In genomic region chr6:149108398-149109100, GRCh38 we compare ENCODE assay signal across 22 cellular contexts.
DNase-seq lines count a peak whose midpoint lies in the region; ATAC-seq, FAIRE-seq and TF ChIP-seq lines count a peak whose summit lies in the region.
"Had no signal": no experiment of that assay in that cellular context is flagged by ENCODE, and none has a peak within 500 bp of the region (broad histone marks: within the 10 kb centered on the region; RNA-seq: fewer than 3 reads in every experiment).

No MANE protein-coding gene starts in this region.

- H3K36me3 ChIP-seq in HepG2 (replicated peaks in 1 of 2; ENCODE audit: control insufficient read depth in 1 of 2, insufficient read depth in 2 of 2, low read length in 2 of 2) (no peaks in the 10 kb centered on the region), right lobe of liver (no peaks in the 10 kb centered on the region), K562 (ENCODE audit: control insufficient read depth, insufficient read depth, low read length) (no peaks in the 10 kb centered on the region), vagina (no peaks in the 10 kb centered on the region)
- H3K36me3 ChIP-seq: breast epithelium had no signal

- H3K9me1 ChIP-seq in K562 (ENCODE audit: control insufficient read depth, insufficient read depth, low read length), result no peaks in the 10 kb centered on the region

- H4K20me1 ChIP-seq in HepG2 (ENCODE audit: insufficient read depth, low read length) (no peaks in the 10 kb centered on the region), K562 (replicated peaks; ENCODE audit: control insufficient read depth, insufficient read depth, low read length) (no peaks in the 10 kb centered on the region)

- CTCF ChIA-PET in HepG2 (lab: Yijun Ruan, JAX; ENCODE audit: low intra/inter-chr PET ratio, low total read pairs) (no interaction called here), K562 (lab: Yijun Ruan, JAX; ENCODE audit: low intra/inter-chr PET ratio) (no interaction called here), Calu3 (lab: Charles Lee) (no interaction called here)

- no peak overlapping the region for H3K4me3 Mint-ChIP-seq in Calu3 (ENCODE audit: low read depth, unreplicated experiment)
- H3K4me3 Mint-ChIP-seq: activated B cell treated with CpG ODN at 0.5 μM for 24 hours; activated naive CD8-positive, alpha-beta T cell treated with anti-CD3 and anti-CD28 coated beads, Interleukin-2, amount 50 U/mL, for 24 hours had no signal

- no peaks in the 10 kb centered on the region for H3K4me1 Mint-ChIP-seq in Calu3 (ENCODE audit: low read depth, unreplicated experiment)

- H3K27me3 ChIP-seq in HepG2 (ENCODE audit: control insufficient read depth in 1 of 2, insufficient read depth in 2 of 2, low read length in 2 of 2), result peaks cover 0 to 8% of the 10 kb centered on the region in 2 experiments; a peak in 2 of 5 replicates
- no peaks in the 10 kb centered on the region for H3K27me3 ChIP-seq in right lobe of liver
- H3K27me3 ChIP-seq in K562 (ENCODE audit: control insufficient read depth in 2 of 2, insufficient read depth in 2 of 2, low read length in 2 of 2), result no peaks in the 10 kb centered on the region
- no peaks in the 10 kb centered on the region for H3K27me3 ChIP-seq in layer of hippocampus (ENCODE audit: control insufficient read depth, insufficient read depth, low read length)
- H3K27me3 ChIP-seq in vagina, result no peaks in the 10 kb centered on the region
- H3K27me3 ChIP-seq: breast epithelium had no signal

- H3K27ac ChIP-seq in HepG2 (ENCODE audit: extremely low read length, insufficient read depth, low read length) (no peak overlapping the region), right lobe of liver (no peak overlapping the region), K562 (ENCODE audit: extremely low read depth, low read depth, low read length) (no peak overlapping the region), layer of hippocampus (ENCODE audit: low read depth, low read length) (peak overlapping the region; percentile 62), vagina (no peak overlapping the region)
- H3K27ac ChIP-seq: RWPE1 had no signal

- peaks cover 2% of the 10 kb centered on the region for H3K9me3 Mint-ChIP-seq in Calu3 (ENCODE audit: low read depth, unreplicated experiment)
- H3K9me3 Mint-ChIP-seq: activated B cell treated with CpG ODN at 0.5 μM for 24 hours; activated naive CD8-positive, alpha-beta T cell treated with anti-CD3 and anti-CD28 coated beads, Interleukin-2, amount 50 U/mL, for 24 hours had no signal

- H3K9ac ChIP-seq in HepG2 (ENCODE audit: insufficient read depth, low read depth, low read length), result no peak overlapping the region
- peak overlapping the region in 1 of 2 experiments; percentile 66; a peak in 1 of 4 replicates for H3K9ac ChIP-seq in K562 (ENCODE audit: insufficient read depth in 1 of 2, low read depth in 2 of 2, low read length in 2 of 2)

- intact Hi-C loops in HepG2 (cut with micrococcal nuclease; ENCODE audit: unreplicated experiment) (no loop called here), right lobe of liver (cut with DNase I) (no loop called here), K562 (cut with micrococcal nuclease) (no loop called here), Calu3 (cut with micrococcal nuclease; ENCODE audit: unreplicated experiment) (no loop called here), vagina (cut with DNase I) (no loop called here)

- TF ChIP-seq EP300 in HepG2 (IDR thresholded peaks at IDR 0.05; ENCODE audit: low read depth in 2 of 2, low read length in 2 of 2), result no peak
- no peak for TF ChIP-seq EP300 in HepG2 (CRISPR knock-in tag; IDR thresholded peaks at IDR 0.05; ENCODE audit: borderline replicate concordance)
- no peak for TF ChIP-seq EP300 in K562 (IDR thresholded peaks at IDR 0.05; ENCODE audit: low read length)

- H3K4me2 ChIP-seq in HepG2 (ENCODE audit: low read depth, low read length) (no peak overlapping the region), K562 (ENCODE audit: insufficient read depth, low read length) (no peak overlapping the region)
- H3K4me2 ChIP-seq: smooth muscle cell had no signal

- ATAC-seq in HepG2 (peak; percentile 51; the same call in 1 of the 3 replicates), right lobe of liver (no peak), K562 (peak; percentile 69)
- ATAC-seq: activated naive CD8-positive, alpha-beta T cell treated with anti-CD3 and anti-CD28 coated beads, Interleukin-2, amount 50 U/mL, for 24 hours had no signal

- H3K9me3 ChIP-seq in HepG2 (ENCODE audit: low read length), result no peaks in the 10 kb centered on the region
- H3K9me3 ChIP-seq in right lobe of liver, result no peaks in the 10 kb centered on the region
- peaks cover 6% of the 10 kb centered on the region; the same call in 1 of the 2 replicates for H3K9me3 ChIP-seq in K562 (replicated peaks; ENCODE audit: control insufficient read depth, insufficient read depth, low read depth, low read length)
- H3K9me3 ChIP-seq in vagina, result no peaks in the 10 kb centered on the region
- H3K9me3 ChIP-seq: breast epithelium had no signal

- TF ChIP-seq CTCF in HepG2 (CRISPR knock-in tag; IDR thresholded peaks at IDR 0.05), result no peak
- no peak for TF ChIP-seq CTCF in right lobe of liver (IDR thresholded peaks at IDR 0.05)
- no peak for TF ChIP-seq CTCF in K562 (IDR thresholded peaks at IDR 0.05 in 2 of 3, conservative IDR thresholded peaks at IDR 0.05 in 1 of 3; ENCODE audit: insufficient read depth in 2 of 3, low read depth in 1 of 3, low read length in 3 of 3)
- no peak for TF ChIP-seq CTCF in Calu3 (IDR thresholded peaks at IDR 0.05; ENCODE audit: unreplicated experiment)
- TF ChIP-seq CTCF in vagina (IDR thresholded peaks at IDR 0.05), result no peak

- FAIRE-seq in HepG2 (lab: Jason Lieb, UNC), result no peak
- FAIRE-seq in K562 (lab: Jason Lieb, UNC), result peak; percentile 49

- TF ChIP-seq RAD21 in HepG2 (CRISPR knock-in tag; IDR thresholded peaks at IDR 0.05) (no peak), K562 (CRISPR knock-in tag; conservative IDR thresholded peaks at IDR 0.05 in 1 of 2, IDR thresholded peaks at IDR 0.05 in 1 of 2) (no peak)

- POLR2A ChIA-PET in HepG2 (lab: Yijun Ruan, JAX) (no interaction called here), K562 (lab: Yijun Ruan, JAX) (interaction anchor here (1.5 to 1.8 kb wide), 3 partner anchors 9 to 11 kb away, joined by 3 to 8 read pairs (median 6); no protein-coding TSS in a partner anchor)

- in situ Hi-C loops in HepG2 (cut with HindIII; ENCODE audit: extremely low pct_ligation_motif_present, low pct_unique_long_range_greater_than_20kb), result no loop called here
- in situ Hi-C loops in K562 (cut with MboI), result no loop called here

- H3K27me3 Mint-ChIP-seq in Calu3 (ENCODE audit: unreplicated experiment), result no peaks in the 10 kb centered on the region
- H3K27me3 Mint-ChIP-seq: activated B cell treated with CpG ODN at 0.5 μM for 24 hours; activated naive CD8-positive, alpha-beta T cell treated with anti-CD3 and anti-CD28 coated beads, Interleukin-2, amount 50 U/mL, for 24 hours had no signal

- TF ChIP-seq POLR2A in HepG2 (IDR thresholded peaks at IDR 0.05; ENCODE audit: insufficient read depth in 1 of 2, low read depth in 2 of 2, low read length in 2 of 2) (no peak), right lobe of liver (IDR thresholded peaks at IDR 0.05) (no peak), K562 (conservative IDR thresholded peaks at IDR 0.05) (no peak), erythroblast (IDR thresholded peaks at IDR 0.05; ENCODE audit: low read length) (no peak), vagina (IDR thresholded peaks at IDR 0.05) (no peak)

- no peak overlapping the region for H3K27ac Mint-ChIP-seq in Calu3 (ENCODE audit: unreplicated experiment)
- H3K27ac Mint-ChIP-seq: activated B cell treated with CpG ODN at 0.5 μM for 24 hours; activated naive CD8-positive, alpha-beta T cell treated with anti-CD3 and anti-CD28 coated beads, Interleukin-2, amount 50 U/mL, for 24 hours had no signal

- H3K79me2 ChIP-seq in HepG2 (ENCODE audit: insufficient read depth, low read length), result no peaks in the 10 kb centered on the region
- H3K79me2 ChIP-seq in K562 (ENCODE audit: control insufficient read depth, insufficient read depth, low read length), result no peaks in the 10 kb centered on the region

- DNase-seq in HepG2 (ENCODE audit: low spot score), result no peak
- DNase-seq in right lobe of liver, result no peak
- no peak for DNase-seq in K562 (ENCODE audit: extremely low read depth in 1 of 4, low spot score in 3 of 4)
- DNase-seq in Calu3, result no peak
- no peak for DNase-seq in erythroblast (lab: John Stamatoyannopoulos, UW)
- DNase-seq in vagina (ENCODE audit: extremely low spot score in 2 of 2), result no peak
- DNase-seq: ACHN; activated B cell treated with CpG ODN at 0.5 μM for 24 hours; activated gamma-delta T cell; activated naive CD8-positive, alpha-beta T cell treated with anti-CD3 and anti-CD28 coated beads, Interleukin-2, amount 50 U/mL, for 24 hours; GOT3; mammary epithelial cell; NCI-H1105; NCI-H2029 treated with DMSO at 0.1 percent for 48 hours; NCI-H226; NCI-H774; stimulated activated CD4-positive, alpha-beta T cell treated with anti-CD3 and anti-CD28 coated beads, Interleukin-2, amount 100 ng/mL, for 24 hours; T1000 had no signal

- BruUV-seq in HepG2 (replicated peaks; lab: Mats Ljungman, UMichigan) (no TSS peak), K562 (replicated peaks; lab: Mats Ljungman, UMichigan) (no TSS peak), Calu3 (replicated peaks; lab: Mats Ljungman, UMichigan) (no TSS peak)

- no peaks in the 10 kb centered on the region for H3K36me3 Mint-ChIP-seq in Calu3 (ENCODE audit: insufficient read depth, unreplicated experiment)

- WGBS in HepG2 (ENCODE audit: low lambda C conversion rate), result 18% methylated on average over 6 of the region's 6 CpGs
- WGBS in right lobe of liver (ENCODE audit: insufficient coverage, low coverage, low lambda C conversion rate, missing lambda C conversion rate), result 83% methylated on average over 3 of the region's 6 CpGs
- 35% methylated on average over 6 of the region's 6 CpGs for whole genome bisulfite sequencing in K562 (ENCODE audit: insufficient coverage, low coverage, missing lambda C conversion rate)

- no peak overlapping the region for H3K4me3 ChIP-seq in HepG2 (replicated peaks in 1 of 3; ENCODE audit: insufficient read depth in 1 of 3, low read depth in 2 of 3, low read length in 3 of 3)
- no peak overlapping the region for H3K4me3 ChIP-seq in right lobe of liver
- H3K4me3 ChIP-seq in K562, result no peak overlapping the region
- no peak overlapping the region for H3K4me3 ChIP-seq in vagina
- H3K4me3 ChIP-seq: breast epithelium, smooth muscle cell had no signal

- H2AFZ ChIP-seq in HepG2 (ENCODE audit: low read length), result no peak overlapping the region
- peak overlapping the region; percentile 67 for H2AFZ ChIP-seq in K562 (ENCODE audit: low read depth, low read length)

- H3K4me1 ChIP-seq in HepG2 (ENCODE audit: insufficient read depth, low read length) (no peaks in the 10 kb centered on the region), right lobe of liver (no peaks in the 10 kb centered on the region), K562 (replicated peaks in 1 of 2; ENCODE audit: control insufficient read depth in 2 of 2, insufficient read depth in 2 of 2, low read length in 2 of 2) (peaks cover 0 to 10% of the 10 kb centered on the region in 2 experiments; a peak in 4 of 5 replicates), vagina (no peaks in the 10 kb centered on the region)
- H3K4me1 ChIP-seq: breast epithelium had no signal

TF ChIP-seq in K562, 482 proteins besides CTCF, POLR2A, EP300 and RAD21 (continues in another document):
- TF ChIP-seq CEBPB (tag; IDR thresholded peaks at IDR 0.05) (peak; percentile 85), CEBPG (CRISPR knock-in tag; IDR thresholded peaks at IDR 0.05) (no peak), CEBPG (tag; conservative IDR thresholded peaks at IDR 0.05 in 1 of 2, IDR thresholded peaks at IDR 0.05 in 1 of 2) (peak in 1 of 2 experiments; percentile 36; a peak in 2 of 4 replicates)

Comparison
In these comparisons a context has a peak if more than half of its experiments do, and no peak if none do; other contexts are left out.
1. ATAC-seq: peak in HepG2 (single experiment) and K562 (single experiment); none in right lobe of liver (0 of 4).
2. Of the 241 proteins assayed by ChIP-seq in both HepG2 and K562: peak only in HepG2: none; only in K562: none; in both: CEBPB; in neither: 239; mixed calls (peak in some experiments, not most) for 1.